In genomic region chr3:13937131-13937530, GRCh38 we compare ENCODE assay signal across 12 cellular contexts. TPM values are rescaled to one million over a fixed set of nuclear protein-coding genes. Genes with fewer than 3 reads are reported as not detected.
"Had no signal": no experiment of that assay in that cellular context is flagged by ENCODE, and none has a peak within 500 bp of the region (broad histone marks: within the 10 kb centered on the region; RNA-seq: fewer than 3 reads in every experiment).

No MANE protein-coding gene starts in this region.

- H3K4me3 Mint-ChIP-seq: GM23338, H9, HFFc6 had no signal

- H3K27ac Mint-ChIP-seq: GM23338, HFFc6 had no signal

- ATAC-seq: GM23338, HCT116 had no signal

- FAIRE-seq: H1, H54 had no signal

- H3K9ac ChIP-seq: GM23248 had no signal

- DNase-seq: GM23248, GOT3, H7, H9, HCEC 1CT, HFFc6 had no signal

- H2AFZ ChIP-seq: GM23248, GM23338 had no signal

- H3K4me1 Mint-ChIP-seq: GM23338 had no signal

- H3K4me1 ChIP-seq: HAP-1 had no signal

- H3K4me3 ChIP-seq: GM23248, GM23338, HAP-1 had no signal

- H3K4me2 ChIP-seq: GM23338 had no signal

- H3K36me3 ChIP-seq: HAP-1 had no signal

- H3K27ac ChIP-seq: GM23248 had no signal

- H3K9me3 ChIP-seq: HAP-1 had no signal

RNA-seq across cellular contexts. Expression of gene WNT7A, which starts 57.3 kb away (rescaled TPM):
- total RNA-seq: GM23248, GM23338, H1, H4, H9, HFFc6 had no signal
- polyA plus RNA-seq: GM23248, GM23338 had no signal
